ENCODE assay signal across 8 cellular contexts in genomic region chr3:152596833-152597274, GRCh38.
DNase-seq lines count a peak whose midpoint lies in the region; ATAC-seq and TF ChIP-seq lines count a peak whose summit lies in the region.
"Not testable (repeated sequence)": the region's sequence is repeated elsewhere in the genome, so short reads cannot be mapped to it uniquely, and the experiment has no call there.

No MANE protein-coding gene starts in this region.

- H3K36me3 Mint-ChIP-seq in CD8-positive, alpha-beta T cell; nephron (ENCODE audit: low read depth): not testable (repeated sequence)

- TF ChIP-seq RAD21 in liver (IDR thresholded peaks at IDR 0.05), result not testable (repeated sequence)

- H3K4me3 ChIP-seq in CD8-positive, alpha-beta T cell (ENCODE audit: low read depth, low read length); KMS-11 (IDR thresholded peaks at IDR 0.05; ENCODE audit: insufficient read depth, low read depth, low read length); liver (ENCODE audit: low read depth in 1 of 3, low read length in 3 of 3); skin epidermis; upper lobe of right lung: not testable (repeated sequence)
- H3K4me3 ChIP-seq in ascending aorta (peak overlapping the region in 1 of 2 donors; percentile 51), esophagus muscularis mucosa (peak overlapping the region in 1 of 4 donors; percentile 4)

- peak overlapping the region; percentile 86 for H3K27ac Mint-ChIP-seq in CD8-positive, alpha-beta T cell
- peak overlapping the region; percentile 95 to 99 (median 98) for H3K27ac Mint-ChIP-seq in nephron

- peak overlapping the region; percentile 59; the same call in 1 of the 2 replicates for H2AFZ ChIP-seq in KMS-11 (ENCODE audit: low read depth)

- not testable (repeated sequence) for TF ChIP-seq EP300 in esophagus muscularis mucosa (IDR thresholded peaks at IDR 0.05)

- H3K27me3 ChIP-seq in CD8-positive, alpha-beta T cell (ENCODE audit: insufficient read depth, low read length); KMS-11 (ENCODE audit: insufficient read depth, low read depth); ascending aorta; esophagus muscularis mucosa; liver (ENCODE audit: control insufficient read depth in 4 of 4, insufficient read depth in 4 of 4, low read length in 3 of 4); upper lobe of right lung: not testable (repeated sequence)

- H3K9ac ChIP-seq in KMS-11; liver (ENCODE audit: low read depth in 1 of 2, low read length in 2 of 2): not testable (repeated sequence)

- H3K9me3 Mint-ChIP-seq in CD8-positive, alpha-beta T cell; nephron: not testable (repeated sequence)

- not testable (repeated sequence) for H3K36me3 ChIP-seq in CD8-positive, alpha-beta T cell (ENCODE audit: insufficient read depth, low read length); KMS-11 (ENCODE audit: insufficient read depth); ascending aorta; esophagus muscularis mucosa; liver (ENCODE audit: control insufficient read depth in 4 of 4, insufficient read depth in 3 of 4, low read depth in 1 of 4, low read length in 3 of 4); upper lobe of right lung

- H3K4me1 Mint-ChIP-seq in CD8-positive, alpha-beta T cell (ENCODE audit: low read depth), result peaks cover 14% of the 10 kb centered on the region
- H3K4me1 Mint-ChIP-seq in nephron, result peaks cover 22% of the 10 kb centered on the region

- not testable (repeated sequence) for H3K79me2 ChIP-seq in KMS-11 (ENCODE audit: insufficient read depth, low read depth)

- 100% methylated on average over 1 of the region's 1 CpG for WGBS in esophagus muscularis mucosa
- WGBS in liver, result 81% methylated on average over 1 of the region's 1 CpG

- H3K9me3 ChIP-seq in CD8-positive, alpha-beta T cell (ENCODE audit: low read length); ascending aorta; esophagus muscularis mucosa; liver (ENCODE audit: control insufficient read depth in 4 of 4, low read length in 3 of 4); upper lobe of right lung: not testable (repeated sequence)

- TF ChIP-seq POLR2A in esophagus muscularis mucosa (IDR thresholded peaks at IDR 0.05; ENCODE audit: low read depth), result not testable (repeated sequence)

- POLR2A ChIA-PET in CD8-positive, alpha-beta T cell (lab: Charles Lee), result interaction anchor here (1.4 kb wide), 1 partner anchor 12 kb away, joined by 6 read pairs; no protein-coding TSS in a partner anchor

- ATAC-seq in CD8-positive, alpha-beta T cell; upper lobe of right lung: not testable (repeated sequence)

- peaks cover 12% of the 10 kb centered on the region for H3K4me1 ChIP-seq in CD8-positive, alpha-beta T cell (ENCODE audit: insufficient read depth, low read length)
- H3K4me1 ChIP-seq in KMS-11 (ENCODE audit: low read depth, poor library complexity, severe bottlenecking), result peaks cover 10% of the 10 kb centered on the region
- H3K4me1 ChIP-seq in ascending aorta, upper lobe of right lung: not testable (repeated sequence)
- H3K4me1 ChIP-seq in esophagus muscularis mucosa, result peaks cover 9 to 15% (median 13%) of the 10 kb centered on the region in 4 donors
- peaks cover 0 to 11% (median 8%) of the 10 kb centered on the region in 4 donors for H3K4me1 ChIP-seq in liver (ENCODE audit: control insufficient read depth in 4 of 4, insufficient read depth in 4 of 4, low read length in 3 of 4)

- not testable (repeated sequence) for DNase-seq in CD8-positive, alpha-beta T cell; ascending aorta (ENCODE audit: low spot score in 2 of 2); esophagus muscularis mucosa (ENCODE audit: extremely low spot score); upper lobe of right lung

- H4K20me1 ChIP-seq in KMS-11 (ENCODE audit: insufficient read depth), result not testable (repeated sequence)

- H3K4me3 Mint-ChIP-seq in CD8-positive, alpha-beta T cell, result not testable (repeated sequence)
- H3K4me3 Mint-ChIP-seq in nephron, result peak overlapping the region in 1 of 3 experiments; percentile 59

- CTCF ChIA-PET in CD8-positive, alpha-beta T cell (lab: Charles Lee), result interaction anchor here (0.6 kb wide), 1 partner anchor 808 kb away, joined by 3 read pairs; no protein-coding TSS in a partner anchor

- not testable (repeated sequence) for H3K27ac ChIP-seq in CD8-positive, alpha-beta T cell (ENCODE audit: low read depth, low read length); KMS-11
- peak overlapping the region; percentile 64 to 70 for H3K27ac ChIP-seq in ascending aorta
- peak overlapping the region; percentile 15 to 71 (median 54) for H3K27ac ChIP-seq in esophagus muscularis mucosa (replicated peaks in 1 of 4)
- H3K27ac ChIP-seq in liver (ENCODE audit: low read depth in 1 of 2, low read length in 2 of 2), result peak overlapping the region; percentile 48 to 55
- H3K27ac ChIP-seq in skin epidermis, result peak overlapping the region in 12 of 21 experiments; percentile 15 to 73 (median 48)
- H3K27ac ChIP-seq in upper lobe of right lung, result peak overlapping the region; percentile 70

- H3K27me3 Mint-ChIP-seq in CD8-positive, alpha-beta T cell (ENCODE audit: low read depth); nephron (ENCODE audit: low read depth): not testable (repeated sequence)

- not testable (repeated sequence) for TF ChIP-seq CTCF in CD8-positive, alpha-beta T cell (IDR thresholded peaks at IDR 0.05); KMS-11 (conservative IDR thresholded peaks at IDR 0.05; ENCODE audit: low read depth, low read length); ascending aorta (IDR thresholded peaks at IDR 0.05); esophagus muscularis mucosa (IDR thresholded peaks at IDR 0.05); liver (IDR thresholded peaks at IDR 0.05; ENCODE audit: low read depth, low read length, missing input control); nephron (IDR thresholded peaks at IDR 0.05; ENCODE audit: unreplicated experiment in 3 of 3); upper lobe of right lung (IDR thresholded peaks at IDR 0.05)

- H3K4me2 ChIP-seq in KMS-11, result peak overlapping the region; percentile 35; the same call in 1 of the 2 replicates

- intact Hi-C loops in CD8-positive, alpha-beta T cell (cut with DNase I, micrococcal nuclease); ascending aorta (cut with DNase I); esophagus muscularis mucosa (cut with DNase I); upper lobe of right lung (cut with DNase I): not testable (repeated sequence)
